Comparison of ENCODE assay signal across 33 cellular contexts in the genomic region with DNA sequence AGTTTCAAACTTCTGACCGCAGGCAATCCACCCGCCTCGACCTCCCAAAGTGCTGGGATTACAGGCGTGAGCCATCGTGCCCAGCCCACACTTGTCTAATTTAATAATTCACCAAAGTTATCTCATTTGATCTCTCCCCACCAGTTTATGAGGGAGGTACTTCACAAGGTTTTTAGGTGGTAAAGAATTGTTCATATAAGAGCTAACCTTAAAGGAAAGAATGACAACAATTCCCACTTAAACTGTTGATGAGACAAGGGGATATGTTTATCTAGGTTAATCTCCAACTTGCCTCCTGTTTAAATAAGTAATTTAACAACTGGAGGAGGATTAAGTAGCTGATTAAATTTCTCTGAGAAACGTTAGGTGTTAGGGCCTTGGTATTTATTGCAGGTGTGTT.
"Had no signal": no experiment of that assay in that cellular context is flagged by ENCODE, and none has a peak within 500 bp of the region (broad histone marks: within the 10 kb centered on the region; RNA-seq: fewer than 3 reads in every experiment).

No MANE protein-coding gene starts in this region.

- H3K4me2 ChIP-seq: SK-N-SH had no signal

- H3K9me3 ChIP-seq: adrenal gland, body of pancreas, breast epithelium, MG63, Peyer's patch, SJSA1, SK-N-SH had no signal

- H3K36me3 Mint-ChIP-seq: activated naive CD4-positive, alpha-beta T cell treated with anti-CD3 and anti-CD28 coated beads, Interleukin-2, amount 50 U/mL, for 72 hours; WTC11 had no signal

- H3K9ac ChIP-seq: SK-N-SH had no signal

- DNase-seq: activated CD4-positive, alpha-beta T cell treated with anti-CD3 and anti-CD28 coated beads for 36 hours; activated CD4-positive, alpha-beta T cell treated with anti-CD3 and anti-CD28 coated beads, Interleukin-2, amount 10 ng/mL, durations not matched to agents 7 days and 5 days; activated CD4-positive, alpha-beta T cell treated with anti-CD3 and anti-CD28 coated beads, Interleukin-2, amount 50 U/mL, for 48 hours; activated CD8-positive, alpha-beta memory T cell treated with anti-CD3 and anti-CD28 coated beads, Interleukin-2, amount 50 U/mL, for 4 hours; activated gamma-delta T cell treated with Interleukin-2 at 50 U/mL for 16 hours; activated naive CD4-positive, alpha-beta T cell treated with anti-CD3 and anti-CD28 coated beads for 36 hours; activated T-cell treated with anti-CD3 and anti-CD28 coated beads for 4 hours; activated T-cell treated with anti-CD3 and anti-CD28 coated beads, Interleukin-2, amount 50 U/mL, for 4 hours; adrenal gland; body of pancreas; Kasumi-1; KG1; MG63; NCI-H1048; NCI-H1436 treated with DMSO at 0.1 percent for 48 hours; NCI-H1694 treated with DMSO at 0.1 percent for 48 hours; NCI-H2029; NCI-H510A treated with DMSO at 0.1 percent for 48 hours; NCI-H526 treated with DMSO at 0.1 percent for 48 hours; NK-92 treated with Interleukin-12 subunit alpha and Interleukin-12 subunit beta, amount 100 ng/mL, for 24 hours; PC-3; Peyer's patch; RPMI8226; SHP77 treated with DMSO at 0.1 percent for 48 hours; SK-N-SH had no signal

- H3K4me3 Mint-ChIP-seq: activated CD4-positive, alpha-beta T cell treated with anti-CD3 and anti-CD28 coated beads for 36 hours; activated CD4-positive, alpha-beta T cell treated with anti-CD3 and anti-CD28 coated beads, Interleukin-2, amount 10 ng/mL, durations not matched to agents 7 days and 5 days; activated naive CD4-positive, alpha-beta T cell treated with anti-CD3 and anti-CD28 coated beads for 36 hours; activated T-cell treated with anti-CD3 and anti-CD28 coated beads, Interleukin-2, amount 50 U/mL, for 4 hours; activated T-helper 1 cell treated with anti-CD3 and anti-CD28 coated beads, Interleukin-12 subunit alpha, Interleukin-12 subunit beta, Interleukin-2, Interleukin-4 antibody, amounts not matched to agents 30 ng/mL and 10 ng/mL and 1 ng/mL, durations not matched to agents 14 hours and 24 hours and 36 hours; T-helper 1 cell treated with Interleukin-12 subunit alpha and Interleukin-12 subunit beta and Interleukin-4 antibody, amounts not matched to agents 30 μg/mL and 1 μg/mL, for 36 hours; T-helper 2 cell treated with Interferon-gamma antibody and Interleukin-4, amounts not matched to agents 5 μg/mL and 100 μg/mL, for 36 hours; WTC11 had no signal

- H3K4me3 ChIP-seq: adrenal gland, body of pancreas, breast epithelium, MG63, Peyer's patch, SJSA1 had no signal

- H3K27me3 Mint-ChIP-seq: activated CD4-positive, alpha-beta T cell treated with anti-CD3 and anti-CD28 coated beads for 36 hours; activated CD4-positive, alpha-beta T cell treated with anti-CD3 and anti-CD28 coated beads, Interleukin-2, amount 10 ng/mL, durations not matched to agents 7 days and 5 days had no signal

- H3K27me3 ChIP-seq: adrenal gland, body of pancreas, MG63, Peyer's patch, SJSA1 had no signal

- H3K27ac ChIP-seq: adrenal gland, body of pancreas, breast epithelium, Peyer's patch, SJSA1 had no signal

- H3K9me2 ChIP-seq: SK-N-SH had no signal

- H3K36me3 ChIP-seq: adrenal gland, breast epithelium, MG63, Peyer's patch, SJSA1 had no signal

- H3K27ac Mint-ChIP-seq: activated CD4-positive, alpha-beta T cell treated with anti-CD3 and anti-CD28 coated beads for 36 hours; activated CD4-positive, alpha-beta T cell treated with anti-CD3 and anti-CD28 coated beads, Interleukin-2, amount 10 ng/mL, durations not matched to agents 7 days and 5 days; activated naive CD4-positive, alpha-beta T cell treated with anti-CD3 and anti-CD28 coated beads for 36 hours; activated naive CD4-positive, alpha-beta T cell treated with anti-CD3 and anti-CD28 coated beads, Interleukin-2, amount 50 U/mL, for 72 hours; activated T-helper 1 cell treated with anti-CD3 and anti-CD28 coated beads, Interleukin-12 subunit alpha, Interleukin-12 subunit beta, Interleukin-2, Interleukin-4 antibody, amounts not matched to agents 30 ng/mL and 10 ng/mL and 1 ng/mL, durations not matched to agents 14 hours and 24 hours and 36 hours; T-helper 1 cell treated with Interleukin-12 subunit alpha and Interleukin-12 subunit beta and Interleukin-4 antibody, amounts not matched to agents 30 μg/mL and 1 μg/mL, for 36 hours; T-helper 2 cell treated with Interferon-gamma antibody and Interleukin-4, amounts not matched to agents 5 μg/mL and 100 μg/mL, for 36 hours; WTC11 had no signal

- H3K4me1 ChIP-seq: adrenal gland, body of pancreas, breast epithelium, Peyer's patch, SJSA1 had no signal

- H3K9me3 Mint-ChIP-seq: activated CD4-positive, alpha-beta T cell treated with anti-CD3 and anti-CD28 coated beads, Interleukin-2, amount 10 ng/mL, durations not matched to agents 7 days and 5 days; activated naive CD4-positive, alpha-beta T cell treated with anti-CD3 and anti-CD28 coated beads for 36 hours; activated naive CD4-positive, alpha-beta T cell treated with anti-CD3 and anti-CD28 coated beads, Interleukin-2, amount 50 U/mL, for 72 hours; activated T-cell treated with anti-CD3 and anti-CD28 coated beads, Interleukin-2, amount 50 U/mL, for 4 hours; activated T-helper 1 cell treated with anti-CD3 and anti-CD28 coated beads, Interleukin-12 subunit alpha, Interleukin-12 subunit beta, Interleukin-2, Interleukin-4 antibody, amounts not matched to agents 30 ng/mL and 10 ng/mL and 1 ng/mL, durations not matched to agents 14 hours and 24 hours and 36 hours; T-helper 1 cell treated with Interleukin-12 subunit alpha and Interleukin-12 subunit beta and Interleukin-4 antibody, amounts not matched to agents 30 μg/mL and 1 μg/mL, for 36 hours; T-helper 2 cell treated with Interferon-gamma antibody and Interleukin-4, amounts not matched to agents 5 μg/mL and 100 μg/mL, for 36 hours; WTC11 had no signal

- ATAC-seq: activated CD4-positive, alpha-beta T cell treated with anti-CD3 and anti-CD28 coated beads for 36 hours; activated CD4-positive, CD25-positive, alpha-beta regulatory T cell treated with anti-CD3 and anti-CD28 coated beads, Interleukin-2, amount 50 U/mL, for 24 hours; activated naive CD4-positive, alpha-beta T cell treated with anti-CD3 and anti-CD28 coated beads, Interleukin-2, amount 50 U/mL, for 72 hours; activated T-cell treated with anti-CD3 and anti-CD28 coated beads, Interleukin-2, amount 50 U/mL, for 4 hours; body of pancreas; PC-3; WTC11 had no signal

- H3K4me1 Mint-ChIP-seq: activated CD4-positive, alpha-beta T cell treated with anti-CD3 and anti-CD28 coated beads for 36 hours; activated CD4-positive, alpha-beta T cell treated with anti-CD3 and anti-CD28 coated beads, Interleukin-2, amount 10 ng/mL, durations not matched to agents 7 days and 5 days; WTC11 had no signal
